In genomic region chr5:34498582-34498981, GRCh38 we compare ENCODE assay signal across 9 cellular contexts.
A peak's percentile ranks its signal among the peaks of the same experiment; 100 is the strongest.
DNase-seq lines count a peak whose midpoint lies in the region; ATAC-seq and TF ChIP-seq lines count a peak whose summit lies in the region.
"Had no signal": no experiment of that assay in that cellular context is flagged by ENCODE, and none has a peak within 500 bp of the region (broad histone marks: within the 10 kb centered on the region; RNA-seq: fewer than 3 reads in every experiment).

No MANE protein-coding gene starts in this region.

- no TSS peak for BruUV-seq in IMR-90 (replicated peaks; lab: Mats Ljungman, UMichigan)
- no TSS peak for BruUV-seq in A673 (replicated peaks; lab: Mats Ljungman, UMichigan)

- TF ChIP-seq POLR2A in IMR-90 (IDR thresholded peaks at IDR 0.05; ENCODE audit: low read depth, low read length): no peak

- peaks cover 23% of the 10 kb centered on the region for H3K9me1 ChIP-seq in IMR-90 (ENCODE audit: insufficient read depth, low read length)

- H3K27ac ChIP-seq in ACC112 (ENCODE audit: low read depth, low read length) (peak overlapping the region; percentile 81), IMR-90 (ENCODE audit: insufficient read depth, low read length) (peak overlapping the region; percentile 89), colonic mucosa (peak overlapping the region; percentile 20), A673 (ENCODE audit: low read depth, low read length, poor library complexity, severe bottlenecking) (no peak overlapping the region)

- H3K27me3 ChIP-seq in ACC112 (ENCODE audit: insufficient read depth, low read length): no peaks in the 10 kb centered on the region
- no peaks in the 10 kb centered on the region for H3K27me3 ChIP-seq in IMR-90 (ENCODE audit: control insufficient read depth, insufficient read depth, low read length)
- H3K27me3 ChIP-seq in colonic mucosa: no peaks in the 10 kb centered on the region
- H3K27me3 ChIP-seq in A673 (replicated peaks; ENCODE audit: insufficient read depth, low read depth, low read length, poor library complexity): no peaks in the 10 kb centered on the region

- CTCF ChIA-PET in IMR-90 (lab: Yijun Ruan, JAX) (interaction anchor here (1.0 kb wide), 1 partner anchor 13 kb away, joined by 4 read pairs; no protein-coding TSS in a partner anchor), A673 (lab: Charles Lee) (no interaction called here)

- H2BK120ac ChIP-seq in IMR-90 (ENCODE audit: low read depth, low read length): peak overlapping the region; percentile 100

- dilution Hi-C loops in IMR-90 (cut with HindIII; ENCODE audit: low sequenced_read_pairs, unreplicated experiment): no loop called here

- H4K8ac ChIP-seq in IMR-90 (ENCODE audit: low read depth in 2 of 2, low read length in 2 of 2): peak overlapping the region; percentile 52 to 96; a peak in 3 of 4 replicates

- H3K4me3 ChIP-seq in ACC112 (ENCODE audit: low read depth, low read length) (no peak overlapping the region), IMR-90 (ENCODE audit: insufficient read depth, low read depth, low read length) (no peak overlapping the region), colonic mucosa (no peak overlapping the region), A673 (ENCODE audit: low read depth, low read length, poor library complexity, severe bottlenecking) (no peak overlapping the region)

- H4K5ac ChIP-seq in IMR-90 (ENCODE audit: low read depth, low read length): peak overlapping the region; percentile 96

- H2AK9ac ChIP-seq in IMR-90 (replicated peaks; ENCODE audit: low read depth, low read length, poor library complexity): peak overlapping the region; percentile 86

- peak overlapping the region; percentile 96 for H2BK5ac ChIP-seq in IMR-90 (ENCODE audit: low read depth, low read length, poor library complexity, severe bottlenecking)

- H3K9me3 Mint-ChIP-seq in nephron: no peaks in the 10 kb centered on the region
- H3K9me3 Mint-ChIP-seq: CD4-positive, alpha-beta memory T cell had no signal

- H3K18ac ChIP-seq in IMR-90 (ENCODE audit: low read depth, low read length): peak overlapping the region; percentile 93

- in situ Hi-C loops in IMR-90 (cut with MboI; ENCODE audit: low sequenced_read_pairs): no loop called here

- H3K4me1 Mint-ChIP-seq in nephron: peaks cover 77% of the 10 kb centered on the region

- peak overlapping the region; percentile 92 for H4K91ac ChIP-seq in IMR-90 (ENCODE audit: insufficient read depth, low read depth, low read length)

- H3K36me3 ChIP-seq in ACC112 (ENCODE audit: insufficient read depth, low read length) (no peaks in the 10 kb centered on the region), IMR-90 (ENCODE audit: control insufficient read depth, insufficient read depth, low read length) (no peaks in the 10 kb centered on the region), colonic mucosa (no peaks in the 10 kb centered on the region), A673 (ENCODE audit: insufficient read depth, low read length, poor library complexity, severe bottlenecking) (no peaks in the 10 kb centered on the region)

- no peaks in the 10 kb centered on the region for H4K20me1 ChIP-seq in IMR-90 (ENCODE audit: insufficient read depth, low read length)

- H3K9ac ChIP-seq in IMR-90 (ENCODE audit: low read depth, low read length) (0 out of 2 replicates have a peak overlapping the region, but pooled peaks have one; percentile 21), colonic mucosa (ENCODE audit: low read depth in 2 of 2, low read length in 2 of 2) (no peak overlapping the region)

- peak overlapping the region; percentile 72; the same call in 1 of the 2 replicates for H3K4me2 ChIP-seq in IMR-90 (ENCODE audit: low read depth, low read length)

- peak overlapping the region; percentile 98 to 100 (median 98) for H3K27ac Mint-ChIP-seq in nephron

- POLR2A ChIA-PET in IMR-90 (lab: Charles Lee; ENCODE audit: unreplicated experiment): no interaction called here
- POLR2A ChIA-PET in A673 (lab: Charles Lee; ENCODE audit: low non-redundant PET): no interaction called here

- TF ChIP-seq RAD21 in IMR-90 (IDR thresholded peaks at IDR 0.05; ENCODE audit: low read length): no peak

- H3K36me3 Mint-ChIP-seq in nephron (ENCODE audit: low read depth): no peaks in the 10 kb centered on the region
- H3K36me3 Mint-ChIP-seq: CD4-positive, alpha-beta memory T cell had no signal

- ATAC-seq in IMR-90 (ENCODE audit: low read depth) (peak; percentile 8; the same call in 1 of the 2 replicates), HG03571 (IDR thresholded peaks at IDR 0.05; ENCODE audit: unreplicated experiment) (no peak)

- H3K56ac ChIP-seq in IMR-90 (ENCODE audit: extremely low read depth, insufficient read depth, low read length): peak overlapping the region; percentile 59; the same call in 1 of the 2 replicates

- intact Hi-C loops in IMR-90 (cut with micrococcal nuclease): no loop called here
- intact Hi-C loops in colonic mucosa (cut with DNase I): no loop called here
- intact Hi-C loops in A673 (cut with micrococcal nuclease; ENCODE audit: unreplicated experiment): no loop called here

- H3K9me3 ChIP-seq in IMR-90 (ENCODE audit: control insufficient read depth, insufficient read depth, low read length) (peaks cover 3% of the 10 kb centered on the region; the same call in 1 of the 2 replicates), colonic mucosa (no peaks in the 10 kb centered on the region), A673 (ENCODE audit: low read depth, low read length, poor library complexity, severe bottlenecking) (no peaks in the 10 kb centered on the region)

- peak overlapping the region; percentile 80 for H2AK5ac ChIP-seq in IMR-90 (ENCODE audit: low read depth, low read length)

- DNase-seq in IMR-90 (no peak), colonic mucosa (no peak), NCI-H1930 (lab: John Stamatoyannopoulos, UW) (no peak), NCI-H82 treated with DMSO at 0.1 percent for 48 hours (lab: John Stamatoyannopoulos, UW; ENCODE audit: unreplicated experiment) (no peak), A673 (ENCODE audit: low spot score) (no peak)
- DNase-seq: CD4-positive, alpha-beta memory T cell had no signal

- H3K79me1 ChIP-seq in IMR-90 (ENCODE audit: low read depth in 1 of 2, low read length in 2 of 2): peaks cover 3 to 19% of the 10 kb centered on the region in 2 experiments; a peak in 2 of 4 replicates

- no peaks in the 10 kb centered on the region for H3K79me2 ChIP-seq in ACC112 (ENCODE audit: control insufficient read depth, insufficient read depth, low read length, unreplicated experiment)

- TF ChIP-seq CTCF in IMR-90 (conservative IDR thresholded peaks at IDR 0.05; ENCODE audit: low read depth, low read length) (no peak), colonic mucosa (IDR thresholded peaks at IDR 0.05) (no peak), nephron (IDR thresholded peaks at IDR 0.05; ENCODE audit: unreplicated experiment in 3 of 3) (no peak), A673 (conservative IDR thresholded peaks at IDR 0.05; ENCODE audit: low read depth, low read length) (no peak)

- H2AFZ ChIP-seq in ACC112 (ENCODE audit: low read length, unreplicated experiment) (peak overlapping the region; percentile 6), IMR-90 (replicated peaks; ENCODE audit: low read length, poor library complexity) (peak overlapping the region; percentile 88)

- peak overlapping the region; percentile 96 for H3K4ac ChIP-seq in IMR-90 (ENCODE audit: low read depth, low read length)

- H2BK15ac ChIP-seq in IMR-90 (ENCODE audit: low read depth, low read length): peak overlapping the region; percentile 92

- H3K4me1 ChIP-seq in ACC112 (ENCODE audit: control insufficient read depth, insufficient read depth, low read length, unreplicated experiment) (peaks cover 28% of the 10 kb centered on the region), IMR-90 (ENCODE audit: control insufficient read depth, insufficient read depth, low read length) (peaks cover 21% of the 10 kb centered on the region), colonic mucosa (no peaks in the 10 kb centered on the region), A673 (ENCODE audit: insufficient read depth, low read length, poor library complexity, severe bottlenecking) (peaks cover under 1% of the 10 kb centered on the region)

- H3K27me3 Mint-ChIP-seq in nephron (ENCODE audit: low read depth): peaks cover 3% of the 10 kb centered on the region

- H3K23ac ChIP-seq in IMR-90 (ENCODE audit: low read depth, low read length): peak overlapping the region; percentile 79

- WGBS in IMR-90 (ENCODE audit: extremely low coverage in 2 of 2, insufficient read length in 1 of 2), 2 experiments: 33% methylated on average over 1 of the region's 4 CpGs; no CpG with 5 or more reads in 1 of the 2 experiments

- no peak overlapping the region for H3K4me3 Mint-ChIP-seq in nephron
- H3K4me3 Mint-ChIP-seq: CD4-positive, alpha-beta memory T cell had no signal

- H3K14ac ChIP-seq in IMR-90 (replicated peaks; ENCODE audit: low read depth, low read length): peak overlapping the region; percentile 90

- H2BK20ac ChIP-seq in IMR-90 (ENCODE audit: low read depth, low read length): peak overlapping the region; percentile 95

TF ChIP-seq in IMR-90, 13 proteins besides CTCF, POLR2A, EP300 and RAD21:
- TF ChIP-seq SMC3 (IDR thresholded peaks at IDR 0.05; ENCODE audit: low read depth, low read length): no peak
- no peak for TF ChIP-seq CEBPB (IDR thresholded peaks at IDR 0.05; ENCODE audit: low read depth, low read length)
- TF ChIP-seq ELK1 (IDR thresholded peaks at IDR 0.05; ENCODE audit: borderline replicate concordance, low read depth, low read length): no peak
- TF ChIP-seq RCOR1 (IDR thresholded peaks at IDR 0.05; ENCODE audit: insufficient replicate concordance, low read length): no peak
